In genomic region chr15:92161039-92161670, GRCh38 we compare ENCODE assay signal across 8 cellular contexts.
DNase-seq lines count a peak whose midpoint lies in the region; ATAC-seq and TF ChIP-seq lines count a peak whose summit lies in the region.
"Had no signal": no experiment of that assay in that cellular context is flagged by ENCODE, and none has a peak within 500 bp of the region (broad histone marks: within the 10 kb centered on the region; RNA-seq: fewer than 3 reads in every experiment).

No MANE protein-coding gene starts in this region.

- peak; percentile 22 for TF ChIP-seq EP300 in neural cell (conservative IDR thresholded peaks at IDR 0.05; ENCODE audit: poor library complexity, severe bottlenecking)

- peaks cover 2% of the 10 kb centered on the region for H3F3A ChIP-seq in neural cell (ENCODE audit: insufficient read depth, low read length, poor library complexity, severe bottlenecking)

- intact Hi-C loops in esophagus squamous epithelium (cut with DNase I), result no loop called here

- H3K27ac ChIP-seq in HUES48 (ENCODE audit: low read depth, low read length) (peak overlapping the region; percentile 87), neural cell (ENCODE audit: low read length) (peak overlapping the region; percentile 66), esophagus squamous epithelium (no peak overlapping the region)
- H3K27ac ChIP-seq: neutrophil had no signal

- peak overlapping the region; percentile 38; the same call in 1 of the 2 replicates for H3K4me3 ChIP-seq in HUES48 (ENCODE audit: low read depth, low read length)
- H3K4me3 ChIP-seq in neural cell (ENCODE audit: low read length), result peak overlapping the region; percentile 21
- H3K4me3 ChIP-seq in esophagus squamous epithelium, result no peak overlapping the region

- H3K4me2 ChIP-seq in neural cell (ENCODE audit: low read length), result no peak overlapping the region

- H3K9me3 ChIP-seq in HUES48 (ENCODE audit: control insufficient read depth, insufficient read depth, low read length), result no peaks in the 10 kb centered on the region
- H3K9me3 ChIP-seq in neural cell (ENCODE audit: low read length), result no peaks in the 10 kb centered on the region
- H3K9me3 ChIP-seq in esophagus squamous epithelium, result no peaks in the 10 kb centered on the region
- H3K9me3 ChIP-seq: neutrophil had no signal

- H3K36me3 ChIP-seq in HUES48 (ENCODE audit: control insufficient read depth, insufficient read depth, low read length), result no peaks in the 10 kb centered on the region
- H3K36me3 ChIP-seq in neural cell (ENCODE audit: insufficient read depth, low read length), result no peaks in the 10 kb centered on the region
- peaks cover 0 to 70% (median 5%) of the 10 kb centered on the region in 3 donors for H3K36me3 ChIP-seq in esophagus squamous epithelium

- peak; percentile 94 for ATAC-seq in HG02571 (IDR thresholded peaks at IDR 0.05; ENCODE audit: unreplicated experiment)

- TF ChIP-seq CTCF in neural cell (IDR thresholded peaks at IDR 0.05; ENCODE audit: poor library complexity, severe bottlenecking), result no peak
- TF ChIP-seq CTCF in esophagus squamous epithelium (IDR thresholded peaks at IDR 0.05), result no peak

- no peak for TF ChIP-seq RAD21 in neural cell (conservative IDR thresholded peaks at IDR 0.05)

- H3K4me1 ChIP-seq in HUES48 (ENCODE audit: control insufficient read depth, insufficient read depth, low read length) (peaks cover 65% of the 10 kb centered on the region), esophagus squamous epithelium (peaks cover 0 to 21% (median 4%) of the 10 kb centered on the region in 3 donors)

- no peak overlapping the region for H2AFZ ChIP-seq in neural cell (ENCODE audit: low read depth, low read length)

- no peaks in the 10 kb centered on the region for H3K79me2 ChIP-seq in neural cell (replicated peaks; ENCODE audit: insufficient read depth, low read length)

- DNase-seq in NCI-H1048 (lab: John Stamatoyannopoulos, UW) (no peak), RPMI8226 (no peak), esophagus squamous epithelium (lab: John Stamatoyannopoulos, UW) (no peak)

- no peaks in the 10 kb centered on the region for H3K9me2 ChIP-seq in neural cell (ENCODE audit: insufficient read depth, low read length)

- H3K9ac ChIP-seq in HUES48 (ENCODE audit: low read depth, low read length) (no peak overlapping the region), neural cell (ENCODE audit: low read length) (peak overlapping the region; percentile 13)

- 88 to 91% methylated on average over 6 of the region's 6 CpGs for WGBS in esophagus squamous epithelium, 2 donors

- no peaks in the 10 kb centered on the region for H4K20me1 ChIP-seq in neural cell (ENCODE audit: insufficient read depth)

- peak; percentile 22 for TF ChIP-seq POLR2A in GM19099 (IDR thresholded peaks at IDR 0.05; ENCODE audit: extremely low read depth, insufficient read length, low read depth)
- TF ChIP-seq POLR2A in esophagus squamous epithelium (IDR thresholded peaks at IDR 0.05), result no peak

- no peaks in the 10 kb centered on the region for H3K27me3 ChIP-seq in HUES48 (ENCODE audit: control insufficient read depth, insufficient read depth, low read length)
- H3K27me3 ChIP-seq in neural cell (ENCODE audit: insufficient read depth, low read depth, low read length), result no peaks in the 10 kb centered on the region
- H3K27me3 ChIP-seq in esophagus squamous epithelium, result no peaks in the 10 kb centered on the region
- H3K27me3 ChIP-seq: neutrophil had no signal

TF ChIP-seq in neural cell, 6 proteins besides CTCF, POLR2A, EP300 and RAD21:
- no peak for TF ChIP-seq MXI1 (conservative IDR thresholded peaks at IDR 0.05; ENCODE audit: poor library complexity, severe bottlenecking)
- no peak for TF ChIP-seq EZH2 (IDR thresholded peaks at IDR 0.05; ENCODE audit: borderline replicate concordance, insufficient read depth, low read length, poor library complexity, severe bottlenecking)
- no peak for TF ChIP-seq POLR2AphosphoS5 (IDR thresholded peaks at IDR 0.05)
- TF ChIP-seq TAF1 (IDR thresholded peaks at IDR 0.05; ENCODE audit: low read depth), result no peak
- TF ChIP-seq REST (IDR thresholded peaks at IDR 0.05; ENCODE audit: borderline replicate concordance), result no peak
- TF ChIP-seq SMC3 (conservative IDR thresholded peaks at IDR 0.05; ENCODE audit: poor library complexity), result no peak

Comparison
In these comparisons a context has a peak if more than half of its experiments do, and no peak if none do; other contexts are left out.
1. H3K27ac ChIP-seq: peak in HUES48 (single experiment) and neural cell (single experiment); none in esophagus squamous epithelium (0 of 4).
2. H3K4me3 ChIP-seq: peak in HUES48 (single experiment) and neural cell (single experiment); none in esophagus squamous epithelium (0 of 4).